Comparison of ENCODE assay signal across 9 cellular contexts in the genomic region with DNA sequence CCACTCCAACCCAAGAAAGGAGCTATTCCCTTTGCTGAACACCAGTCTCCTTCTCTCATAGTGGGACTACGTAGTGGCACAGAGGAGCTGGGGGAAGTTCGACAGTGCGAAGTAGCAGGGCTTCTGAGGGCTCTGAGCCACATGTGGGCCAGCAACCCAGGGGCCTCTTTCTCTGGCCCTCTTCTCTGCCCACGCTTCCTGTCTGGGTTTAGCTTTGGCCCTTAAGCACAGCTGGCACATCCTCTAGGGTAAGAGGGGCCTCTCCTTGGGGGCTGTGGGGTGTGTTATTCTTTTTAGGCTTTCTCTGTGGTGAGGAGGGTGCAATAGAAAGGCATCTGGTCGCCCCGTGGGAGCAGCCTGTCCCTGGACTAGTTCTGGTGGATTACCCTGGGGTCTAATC.
DNase-seq lines count a peak whose midpoint lies in the region; ATAC-seq lines count a peak whose summit lies in the region.
"Had no signal": no experiment of that assay in that cellular context is flagged by ENCODE, and none has a peak within 500 bp of the region (broad histone marks: within the 10 kb centered on the region; RNA-seq: fewer than 3 reads in every experiment).

No MANE protein-coding gene starts in this region.

- no peak for DNase-seq in CD4-positive, alpha-beta memory T cell
- DNase-seq in activated T-helper 1 cell treated with anti-CD3 and anti-CD28 coated beads, Interleukin-12 subunit alpha, Interleukin-12 subunit beta, Interleukin-2, Interleukin-4 antibody, amounts not matched to agents 30 ng/mL and 10 ng/mL and 1 ng/mL, durations not matched to agents 14 hours and 24 hours and 36 hours (ENCODE audit: low spot score), result no peak
- no peak for DNase-seq in GM19240 (ENCODE audit: insufficient read length, low spot score)
- no peak for DNase-seq in NCI-H187 (lab: John Stamatoyannopoulos, UW)
- DNase-seq in activated effector memory CD4-positive, alpha-beta T cell treated with Interleukin-2 at 50 U/mL for 16 hours, result no peak
- no peak for DNase-seq in AML-193 (lab: John Stamatoyannopoulos, UW)
- DNase-seq: nephron progenitor cell had no signal

- peaks cover 19 to 35% (median 29%) of the 10 kb centered on the region in 4 donors for H3K4me1 Mint-ChIP-seq in CD4-positive, alpha-beta memory T cell
- peaks cover 29% of the 10 kb centered on the region for H3K4me1 Mint-ChIP-seq in activated T-helper 1 cell treated with anti-CD3 and anti-CD28 coated beads, Interleukin-12 subunit alpha, Interleukin-12 subunit beta, Interleukin-2, Interleukin-4 antibody, amounts not matched to agents 30 ng/mL and 10 ng/mL and 1 ng/mL, durations not matched to agents 14 hours and 24 hours and 36 hours (ENCODE audit: low read depth)

- H3K27ac ChIP-seq in CD4-positive, alpha-beta memory T cell (ENCODE audit: low read depth, low read length), result no peak overlapping the region

- ATAC-seq in GM19035 (IDR thresholded peaks at IDR 0.05; ENCODE audit: unreplicated experiment) (peak; percentile 89), HG03025 (IDR thresholded peaks at IDR 0.05; ENCODE audit: low FRiP score, unreplicated experiment) (peak; percentile 78)

- CTCF ChIA-PET in CD4-positive, alpha-beta memory T cell (lab: Charles Lee; ENCODE audit: partially characterized antibody), result no interaction called here

- peaks cover 30% of the 10 kb centered on the region for H3K4me1 ChIP-seq in CD4-positive, alpha-beta memory T cell (ENCODE audit: insufficient read depth, low read length)

- intact Hi-C loops in CD4-positive, alpha-beta memory T cell (cut with micrococcal nuclease), result no loop called here
- intact Hi-C loops in activated T-helper 1 cell treated with anti-CD3 and anti-CD28 coated beads, Interleukin-12 subunit alpha, Interleukin-12 subunit beta, Interleukin-2, Interleukin-4 antibody, amounts not matched to agents 30 ng/mL and 10 ng/mL and 1 ng/mL, durations not matched to agents 14 hours and 24 hours and 36 hours (cut with micrococcal nuclease), result no loop called here

- H3K27me3 ChIP-seq in CD4-positive, alpha-beta memory T cell (ENCODE audit: insufficient read depth, low read length), result no peaks in the 10 kb centered on the region

- POLR2A ChIA-PET in CD4-positive, alpha-beta memory T cell (lab: Charles Lee; ENCODE audit: partially characterized antibody), result interaction anchor here (1.1 to 2.2 kb wide), 2 partner anchors 19 to 152 kb away, joined by 5 to 8 read pairs; partner anchors contain the start of gene RPS6KA3

- no peaks in the 10 kb centered on the region for H3K36me3 Mint-ChIP-seq in CD4-positive, alpha-beta memory T cell
- peaks cover under 1% of the 10 kb centered on the region for H3K36me3 Mint-ChIP-seq in activated T-helper 1 cell treated with anti-CD3 and anti-CD28 coated beads, Interleukin-12 subunit alpha, Interleukin-12 subunit beta, Interleukin-2, Interleukin-4 antibody, amounts not matched to agents 30 ng/mL and 10 ng/mL and 1 ng/mL, durations not matched to agents 14 hours and 24 hours and 36 hours (ENCODE audit: low read depth)

- no peaks in the 10 kb centered on the region for H3K9me3 ChIP-seq in CD4-positive, alpha-beta memory T cell (ENCODE audit: control insufficient read depth in 1 of 2, low read length in 2 of 2)

- H3K4me3 ChIP-seq in CD4-positive, alpha-beta memory T cell (ENCODE audit: low read length in 2 of 2), result no peak overlapping the region

- peaks cover 0 to 5% (median 0%) of the 10 kb centered on the region in 8 donors for H3K9me3 Mint-ChIP-seq in CD4-positive, alpha-beta memory T cell
- H3K9me3 Mint-ChIP-seq in activated T-helper 1 cell treated with anti-CD3 and anti-CD28 coated beads, Interleukin-12 subunit alpha, Interleukin-12 subunit beta, Interleukin-2, Interleukin-4 antibody, amounts not matched to agents 30 ng/mL and 10 ng/mL and 1 ng/mL, durations not matched to agents 14 hours and 24 hours and 36 hours, result no peaks in the 10 kb centered on the region

- peak overlapping the region; percentile 43 to 91 (median 51) for H3K27ac Mint-ChIP-seq in CD4-positive, alpha-beta memory T cell
- peak overlapping the region; percentile 58 for H3K27ac Mint-ChIP-seq in activated T-helper 1 cell treated with anti-CD3 and anti-CD28 coated beads, Interleukin-12 subunit alpha, Interleukin-12 subunit beta, Interleukin-2, Interleukin-4 antibody, amounts not matched to agents 30 ng/mL and 10 ng/mL and 1 ng/mL, durations not matched to agents 14 hours and 24 hours and 36 hours
- H3K27ac Mint-ChIP-seq: nephron progenitor cell had no signal

- no peaks in the 10 kb centered on the region for H3K27me3 Mint-ChIP-seq in CD4-positive, alpha-beta memory T cell
- H3K27me3 Mint-ChIP-seq in activated T-helper 1 cell treated with anti-CD3 and anti-CD28 coated beads, Interleukin-12 subunit alpha, Interleukin-12 subunit beta, Interleukin-2, Interleukin-4 antibody, amounts not matched to agents 30 ng/mL and 10 ng/mL and 1 ng/mL, durations not matched to agents 14 hours and 24 hours and 36 hours (ENCODE audit: insufficient read depth), result peaks cover 1% of the 10 kb centered on the region

- peak overlapping the region in 5 of 8 donors; percentile 35 to 71 (median 55) for H3K4me3 Mint-ChIP-seq in CD4-positive, alpha-beta memory T cell
- H3K4me3 Mint-ChIP-seq in activated T-helper 1 cell treated with anti-CD3 and anti-CD28 coated beads, Interleukin-12 subunit alpha, Interleukin-12 subunit beta, Interleukin-2, Interleukin-4 antibody, amounts not matched to agents 30 ng/mL and 10 ng/mL and 1 ng/mL, durations not matched to agents 14 hours and 24 hours and 36 hours, result peak overlapping the region; percentile 54
- H3K4me3 Mint-ChIP-seq: nephron progenitor cell had no signal

- no peaks in the 10 kb centered on the region for H3K36me3 ChIP-seq in CD4-positive, alpha-beta memory T cell (ENCODE audit: insufficient read depth, low read length)
